ENCODE assay signal across 17 cellular contexts in genomic region chr1:10161121-10161520, GRCh38. TPM values are rescaled to one million over a fixed set of nuclear protein-coding genes. Genes with fewer than 3 reads are reported as not detected.
A peak's percentile ranks its signal among the peaks of the same experiment; 100 is the strongest.
DNase-seq lines count a peak whose midpoint lies in the region; ATAC-seq and TF ChIP-seq lines count a peak whose summit lies in the region.
"Had no signal": no experiment of that assay in that cellular context is flagged by ENCODE, and none has a peak within 500 bp of the region (broad histone marks: within the 10 kb centered on the region; RNA-seq: fewer than 3 reads in every experiment).

No MANE protein-coding gene starts in this region.

- TF ChIP-seq POLR2A in suprapubic skin (IDR thresholded peaks at IDR 0.05), result no peak

- WGBS in suprapubic skin, result 74% methylated on average over 11 of the region's 11 CpGs

- no peaks in the 10 kb centered on the region for H3K9me3 ChIP-seq in T-helper 17 cell (ENCODE audit: control insufficient read depth, low read length, poor library complexity, severe bottlenecking)
- no peaks in the 10 kb centered on the region for H3K9me3 ChIP-seq in muscle layer of colon (ENCODE audit: low read length)
- no peaks in the 10 kb centered on the region for H3K9me3 ChIP-seq in suprapubic skin
- H3K9me3 ChIP-seq: adrenal gland had no signal

- H3K27me3 ChIP-seq in dorsolateral prefrontal cortex (no peaks in the 10 kb centered on the region), muscle layer of colon (ENCODE audit: control insufficient read depth in 1 of 2, insufficient read depth in 2 of 2, low read length in 2 of 2) (no peaks in the 10 kb centered on the region), suprapubic skin (no peaks in the 10 kb centered on the region)
- H3K27me3 ChIP-seq: adrenal gland had no signal

- ATAC-seq in T-helper 17 cell (no peak), left colon (no peak)
- ATAC-seq in stimulated activated naive B cell treated with anti-CD40 and anti-IgM and Interleukin-4, amounts not matched to agents 10 μg/mL and 1 μg/mL and 100 μg/mL, for 72 hours (replicated peaks), result no peak

- H3K36me3 ChIP-seq in muscle layer of colon (ENCODE audit: insufficient read depth, low read length), result peaks cover 33% of the 10 kb centered on the region
- peaks cover 90% of the 10 kb centered on the region for H3K36me3 ChIP-seq in suprapubic skin

- H3K4me1 ChIP-seq in muscle layer of colon (ENCODE audit: insufficient read depth, low read length), result peaks cover 14% of the 10 kb centered on the region
- no peaks in the 10 kb centered on the region for H3K4me1 ChIP-seq in suprapubic skin

- TF ChIP-seq CTCF in dorsolateral prefrontal cortex (IDR thresholded peaks at IDR 0.05 in 54 of 56, conservative IDR thresholded peaks at IDR 0.05 in 2 of 56; ENCODE audit: low read depth in 1 of 56, partially characterized antibody in 56 of 56), result peak in 5 of 56 donors; percentile 11 to 26 (median 18)
- no peak for TF ChIP-seq CTCF in suprapubic skin (IDR thresholded peaks at IDR 0.05)

- H3K27ac ChIP-seq in dorsolateral prefrontal cortex (peak overlapping the region; percentile 43 to 97 (median 86)), muscle layer of colon (ENCODE audit: low read depth, low read length) (peak overlapping the region; percentile 66), suprapubic skin (no peak overlapping the region)
- H3K27ac ChIP-seq: C4-2B had no signal

- intact Hi-C loops in dorsolateral prefrontal cortex (cut with DNase I) (loop anchor here in 1 of 2 donors (10.0 kb wide), 1 partner anchor 286 kb away; no protein-coding TSS in a partner anchor), left colon (cut with DNase I, micrococcal nuclease) (no loop called here)

- DNase-seq in T-helper 17 cell (no peak), dorsolateral prefrontal cortex (peak; percentile 46 to 86 (median 64)), H4 (ENCODE audit: low spot score) (no peak), left colon (no peak), Kasumi-1 (lab: John Stamatoyannopoulos, UW) (no peak), suprapubic skin (ENCODE audit: low spot score in 2 of 2) (no peak)
- no peak for DNase-seq in stimulated activated naive B cell treated with anti-CD40 and anti-IgM and Interleukin-4, amounts not matched to agents 10 μg/mL and 1 μg/mL and 100 μg/mL, for 72 hours
- DNase-seq: activated CD4-positive, alpha-beta T cell treated with anti-CD3 and anti-CD28 coated beads for 36 hours; activated T-cell treated with anti-CD3 and anti-CD28 coated beads for 4 hours; EL; mammary epithelial cell; NCI-H1436; NCI-H69; stimulated activated CD4-positive, alpha-beta T cell treated with anti-CD3 and anti-CD28 coated beads, Interleukin-2, amount 100 ng/mL, for 48 hours had no signal

- no peak for TF ChIP-seq EP300 in suprapubic skin (IDR thresholded peaks at IDR 0.05)

- no peak overlapping the region for H3K4me3 Mint-ChIP-seq in T-helper 17 cell
- no peak overlapping the region for H3K4me3 Mint-ChIP-seq in stimulated activated naive B cell treated with anti-CD40 and anti-IgM and Interleukin-4, amounts not matched to agents 10 μg/mL and 1 μg/mL and 100 μg/mL, for 72 hours
- H3K4me3 Mint-ChIP-seq: activated CD4-positive, alpha-beta T cell treated with anti-CD3 and anti-CD28 coated beads for 36 hours had no signal

- no peaks in the 10 kb centered on the region for H3K4me1 Mint-ChIP-seq in T-helper 17 cell
- no peaks in the 10 kb centered on the region for H3K4me1 Mint-ChIP-seq in stimulated activated naive B cell treated with anti-CD40 and anti-IgM and Interleukin-4, amounts not matched to agents 10 μg/mL and 1 μg/mL and 100 μg/mL, for 72 hours
- H3K4me1 Mint-ChIP-seq: activated CD4-positive, alpha-beta T cell treated with anti-CD3 and anti-CD28 coated beads for 36 hours had no signal

- no peaks in the 10 kb centered on the region for H3K9me3 Mint-ChIP-seq in stimulated activated naive B cell treated with anti-CD40 and anti-IgM and Interleukin-4, amounts not matched to agents 10 μg/mL and 1 μg/mL and 100 μg/mL, for 72 hours

- H3K9ac ChIP-seq in muscle layer of colon (ENCODE audit: low read length), result no peak overlapping the region

- H3K4me3 ChIP-seq in dorsolateral prefrontal cortex (peak overlapping the region in 2 of 59 donors; percentile 8 to 21), muscle layer of colon (ENCODE audit: low read depth in 1 of 2, low read length in 2 of 2) (no peak overlapping the region), suprapubic skin (no peak overlapping the region)
- H3K4me3 ChIP-seq: adrenal gland had no signal

- peaks cover 9% of the 10 kb centered on the region for H3K36me3 Mint-ChIP-seq in T-helper 17 cell (ENCODE audit: low read depth)
- peaks cover 20 to 39% of the 10 kb centered on the region in 2 donors for H3K36me3 Mint-ChIP-seq in stimulated activated naive B cell treated with anti-CD40 and anti-IgM and Interleukin-4, amounts not matched to agents 10 μg/mL and 1 μg/mL and 100 μg/mL, for 72 hours

- H3K27ac Mint-ChIP-seq in T-helper 17 cell, result peak overlapping the region; percentile 6
- peak overlapping the region; percentile 16 for H3K27ac Mint-ChIP-seq in stimulated activated naive B cell treated with anti-CD40 and anti-IgM and Interleukin-4, amounts not matched to agents 10 μg/mL and 1 μg/mL and 100 μg/mL, for 72 hours
- H3K27ac Mint-ChIP-seq: activated CD4-positive, alpha-beta T cell treated with anti-CD3 and anti-CD28 coated beads for 36 hours had no signal

- H3K27me3 Mint-ChIP-seq in T-helper 17 cell, result no peaks in the 10 kb centered on the region
- no peaks in the 10 kb centered on the region for H3K27me3 Mint-ChIP-seq in stimulated activated naive B cell treated with anti-CD40 and anti-IgM and Interleukin-4, amounts not matched to agents 10 μg/mL and 1 μg/mL and 100 μg/mL, for 72 hours
- H3K27me3 Mint-ChIP-seq: activated CD4-positive, alpha-beta T cell treated with anti-CD3 and anti-CD28 coated beads for 36 hours had no signal

RNA-seq across cellular contexts. Expression of gene KIF1B, which starts 49.2 kb away (rescaled TPM):
- total RNA-seq in T-helper 17 cell (10 to 100 TPM; 10.9 to 13.3 TPM), dorsolateral prefrontal cortex (100 to 1,000 TPM; 238 to 416 (median 324) TPM), left colon (10 to 100 TPM; 44.6 to 45.3 TPM), suprapubic skin (10 to 100 TPM; 46.0 to 88.0 (median 51.2) TPM)
- total RNA-seq in H4 (2014; rRNA removed; shearing (Covaris generic)), result 11.4 and 13.6 TPM in 2 replicates

Comparison
In these comparisons a context has a peak if more than half of its experiments do, and no peak if none do; other contexts are left out.
1. DNase-seq: peak in dorsolateral prefrontal cortex (10 of 10); none in T-helper 17 cell (0 of 3), stimulated activated naive B cell treated with anti-CD40 and anti-IgM and Interleukin-4, amounts not matched to agents 10 μg/mL and 1 μg/mL and 100 μg/mL, for 72 hours (single experiment), H4 (single experiment), left colon (0 of 2), Kasumi-1 (0 of 2) and suprapubic skin (0 of 2).